8 cellular contexts compared by ENCODE assay signal in the genomic region with DNA sequence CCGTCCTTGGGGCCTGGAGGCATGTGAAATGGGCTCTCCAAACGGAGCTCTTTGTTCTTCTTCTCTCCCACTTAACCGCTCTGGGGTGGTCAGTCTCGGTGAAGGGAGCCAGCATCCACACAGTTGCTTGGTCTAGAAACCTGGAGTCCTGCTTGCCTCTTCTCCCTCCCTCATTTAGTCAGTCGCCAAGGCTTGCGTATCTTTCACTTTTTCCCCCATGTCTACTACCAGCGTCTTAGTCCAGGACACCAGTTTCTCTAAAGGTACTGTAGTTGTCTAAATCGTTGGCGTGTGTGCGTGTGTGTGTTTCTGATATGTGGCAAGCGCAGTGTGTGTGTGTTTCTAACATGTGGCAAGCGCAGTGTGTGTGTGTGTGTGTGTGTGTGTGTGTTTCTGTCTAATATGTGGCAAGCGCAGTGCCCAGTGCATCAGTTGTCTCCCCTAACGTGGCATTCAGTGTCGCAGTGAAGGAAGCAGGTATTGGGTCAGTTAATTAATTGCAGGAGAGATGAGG. TPM values are rescaled to one million over a fixed set of nuclear protein-coding genes. Genes with fewer than 3 reads are reported as not detected.
DNase-seq lines count a peak whose midpoint lies in the region; ATAC-seq lines count a peak whose summit lies in the region.

No MANE protein-coding gene starts in this region.

- H2AK5ac ChIP-seq in neuronal stem cell (ENCODE audit: low read depth, low read length): peak overlapping the region; percentile 92

- H3K18ac ChIP-seq in neuronal stem cell (ENCODE audit: low read length): peak overlapping the region; percentile 97

- H2BK15ac ChIP-seq in neuronal stem cell (ENCODE audit: low read length): no peak overlapping the region

- H3K36me3 Mint-ChIP-seq in activated CD4-positive, alpha-beta T cell treated with anti-CD3 and anti-CD28 coated beads, Interleukin-2, amount 10 ng/mL, durations not matched to agents 24 days and 14 days (ENCODE audit: low read depth): peaks cover 29% of the 10 kb centered on the region
- H3K36me3 Mint-ChIP-seq in T-helper 2 cell treated with Interferon-gamma antibody and Interleukin-4, amounts not matched to agents 5 μg/mL and 100 μg/mL, for 36 hours (ENCODE audit: low read depth): peaks cover 39% of the 10 kb centered on the region

- H3K4me3 ChIP-seq in esophagus (ENCODE audit: low read depth in 1 of 2, low read length in 2 of 2) (peak overlapping the region; percentile 90 to 92), neuronal stem cell (ENCODE audit: low read length in 2 of 2) (peak overlapping the region; percentile 64 to 93)

- H3K27me3 ChIP-seq in esophagus (ENCODE audit: control insufficient read depth in 1 of 2, insufficient read depth in 2 of 2, low read length in 2 of 2): no peaks in the 10 kb centered on the region
- no peaks in the 10 kb centered on the region for H3K27me3 ChIP-seq in neuronal stem cell (ENCODE audit: control insufficient read depth in 3 of 3, insufficient read depth in 3 of 3, low read depth in 1 of 3, low read length in 3 of 3)

- intact Hi-C loops in activated CD4-positive, alpha-beta T cell treated with anti-CD3 and anti-CD28 coated beads, Interleukin-2, amount 10 ng/mL, durations not matched to agents 24 days and 14 days (cut with micrococcal nuclease): loop anchor here (5.0 kb wide), 1 partner anchor 241 kb away; no protein-coding TSS in a partner anchor

- H3K4me2 ChIP-seq in neuronal stem cell (ENCODE audit: insufficient read depth, low read length, poor library complexity, severe bottlenecking): peak overlapping the region; percentile 89

- peak overlapping the region; percentile 45 for H3K23ac ChIP-seq in neuronal stem cell (ENCODE audit: low read depth, low read length, poor library complexity)

- peak overlapping the region; percentile 17 for H4K8ac ChIP-seq in neuronal stem cell (ENCODE audit: low read depth, low read length)

- 1% methylated on average over 15 of the region's 15 CpGs for WGBS in esophagus, 2 donors
- WGBS in neuronal stem cell (ENCODE audit: extremely low coverage in 2 of 2, insufficient read length in 2 of 2, insufficient replicate concordance in 1 of 2), 2 donors: no CpG with 5 or more reads among the region's 15 CpGs

- peaks cover 4% of the 10 kb centered on the region for H3K27me3 Mint-ChIP-seq in activated CD4-positive, alpha-beta T cell treated with anti-CD3 and anti-CD28 coated beads, Interleukin-2, amount 10 ng/mL, durations not matched to agents 24 days and 14 days
- H3K27me3 Mint-ChIP-seq in T-helper 2 cell treated with Interferon-gamma antibody and Interleukin-4, amounts not matched to agents 5 μg/mL and 100 μg/mL, for 36 hours (ENCODE audit: low read depth): no peaks in the 10 kb centered on the region

- H2AFZ ChIP-seq in neuronal stem cell (ENCODE audit: low read length): peak overlapping the region; percentile 79

- peaks cover 49% of the 10 kb centered on the region for H3K4me1 Mint-ChIP-seq in activated CD4-positive, alpha-beta T cell treated with anti-CD3 and anti-CD28 coated beads, Interleukin-2, amount 10 ng/mL, durations not matched to agents 24 days and 14 days
- H3K4me1 Mint-ChIP-seq in T-helper 2 cell treated with Interferon-gamma antibody and Interleukin-4, amounts not matched to agents 5 μg/mL and 100 μg/mL, for 36 hours (ENCODE audit: low read depth): peaks cover 48% of the 10 kb centered on the region

- peaks cover 8% of the 10 kb centered on the region for H3K79me1 ChIP-seq in neuronal stem cell (ENCODE audit: low read depth, low read length)

- H3K36me3 ChIP-seq in esophagus (ENCODE audit: control insufficient read depth in 2 of 2, insufficient read depth in 2 of 2, low read length in 1 of 2) (peaks cover 0 to 2% of the 10 kb centered on the region in 2 donors), neuronal stem cell (replicated peaks in 1 of 2; ENCODE audit: control insufficient read depth in 2 of 2, insufficient read depth in 2 of 2, low read length in 2 of 2) (peaks cover 0 to 28% of the 10 kb centered on the region in 2 donors)

- peak overlapping the region; percentile 83 for H3K14ac ChIP-seq in neuronal stem cell (ENCODE audit: low read length)

- H3K4me1 ChIP-seq in esophagus (ENCODE audit: control insufficient read depth in 2 of 2, insufficient read depth in 2 of 2, low read length in 1 of 2) (peaks cover 1 to 3% of the 10 kb centered on the region in 2 donors), neuronal stem cell (ENCODE audit: control insufficient read depth in 2 of 2, insufficient read depth in 1 of 2, low read depth in 1 of 2, low read length in 2 of 2) (peaks cover 8 to 23% of the 10 kb centered on the region in 2 donors)

- peak; percentile 74 for DNase-seq in activated CD4-positive, alpha-beta T cell treated with anti-CD3 and anti-CD28 coated beads, Interleukin-2, amount 10 ng/mL, durations not matched to agents 24 days and 14 days
- DNase-seq in activated CD4-positive, alpha-beta T cell treated with anti-CD3 and anti-CD28 coated beads for 1 hour: no peak
- no peak for DNase-seq in T-helper 2 cell treated with Interferon-gamma antibody and Interleukin-4, amounts not matched to agents 5 μg/mL and 100 μg/mL, for 36 hours (ENCODE audit: low spot score)
- no peak for DNase-seq in neuronal stem cell (ENCODE audit: low spot score)
- no peak for DNase-seq in SKM-1 (lab: John Stamatoyannopoulos, UW; ENCODE audit: unreplicated experiment)
- DNase-seq in SHP77 treated with DMSO at 0.1 percent for 48 hours (lab: John Stamatoyannopoulos, UW): no peak

- H2BK12ac ChIP-seq in neuronal stem cell (ENCODE audit: low read length): no peak overlapping the region

- no peak overlapping the region for H3K4ac ChIP-seq in neuronal stem cell (ENCODE audit: low read length)

- H3K27ac ChIP-seq in esophagus (ENCODE audit: low read depth in 2 of 2, low read length in 1 of 2) (peak overlapping the region; percentile 87 to 92), neuronal stem cell (replicated peaks; ENCODE audit: low read length) (no peak overlapping the region)

- no peak overlapping the region for H4K91ac ChIP-seq in neuronal stem cell (ENCODE audit: low read depth, low read length, poor library complexity)

- no peak overlapping the region for H2BK120ac ChIP-seq in neuronal stem cell (ENCODE audit: low read depth, low read length)

- no peaks in the 10 kb centered on the region for H3K9me3 ChIP-seq in esophagus (ENCODE audit: control insufficient read depth in 2 of 2, insufficient read depth in 1 of 2, low read depth in 1 of 2, low read length in 1 of 2)
- no peaks in the 10 kb centered on the region for H3K9me3 ChIP-seq in neuronal stem cell (replicated peaks in 1 of 2; ENCODE audit: control insufficient read depth in 2 of 2, insufficient read depth in 1 of 2, low read depth in 1 of 2, low read length in 2 of 2)

- peak overlapping the region; percentile 98 for H3K4me3 Mint-ChIP-seq in activated CD4-positive, alpha-beta T cell treated with anti-CD3 and anti-CD28 coated beads, Interleukin-2, amount 10 ng/mL, durations not matched to agents 24 days and 14 days
- H3K4me3 Mint-ChIP-seq in T-helper 2 cell treated with Interferon-gamma antibody and Interleukin-4, amounts not matched to agents 5 μg/mL and 100 μg/mL, for 36 hours: peak overlapping the region; percentile 95

- H3K27ac Mint-ChIP-seq in activated CD4-positive, alpha-beta T cell treated with anti-CD3 and anti-CD28 coated beads, Interleukin-2, amount 10 ng/mL, durations not matched to agents 24 days and 14 days: peak overlapping the region; percentile 99
- H3K27ac Mint-ChIP-seq in T-helper 2 cell treated with Interferon-gamma antibody and Interleukin-4, amounts not matched to agents 5 μg/mL and 100 μg/mL, for 36 hours: peak overlapping the region; percentile 95

- no peak for ATAC-seq in HG03457 (IDR thresholded peaks at IDR 0.05; ENCODE audit: unreplicated experiment)

- H3K9ac ChIP-seq in neuronal stem cell (ENCODE audit: low read depth, low read length, poor library complexity): peak overlapping the region; percentile 97

- peak overlapping the region; percentile 54 for H2BK5ac ChIP-seq in neuronal stem cell (ENCODE audit: low read length)

- H3K9me3 Mint-ChIP-seq in activated CD4-positive, alpha-beta T cell treated with anti-CD3 and anti-CD28 coated beads, Interleukin-2, amount 10 ng/mL, durations not matched to agents 24 days and 14 days: no peaks in the 10 kb centered on the region
- H3K9me3 Mint-ChIP-seq in T-helper 2 cell treated with Interferon-gamma antibody and Interleukin-4, amounts not matched to agents 5 μg/mL and 100 μg/mL, for 36 hours: no peaks in the 10 kb centered on the region

RNA-seq across cellular contexts. Expression of a gene that starts 0.6 kb away (rescaled TPM):
- total RNA-seq in activated CD4-positive, alpha-beta T cell treated with anti-CD3 and anti-CD28 coated beads, Interleukin-2, amount 10 ng/mL, durations not matched to agents 24 days and 14 days: 46.7 and 47.1 TPM in 2 replicates
- 100 to 1,000 TPM; 127 to 145 TPM for polyA plus RNA-seq in esophagus
- polyA plus RNA-seq in neuronal stem cell (2013, experiment 1 of 2): 221 TPM
- 221 TPM for polyA plus RNA-seq in neuronal stem cell (2013, experiment 2 of 2)

RNA-seq across cellular contexts. Expression of a gene that starts 22.9 kb away (rescaled TPM):
- 24.6 and 27.2 TPM in 2 replicates for total RNA-seq in activated CD4-positive, alpha-beta T cell treated with anti-CD3 and anti-CD28 coated beads, Interleukin-2, amount 10 ng/mL, durations not matched to agents 24 days and 14 days
- 1 to 10 TPM; 1.6 to 2.5 TPM for polyA plus RNA-seq in esophagus
- 0.49 TPM for polyA plus RNA-seq in neuronal stem cell (2013, experiment 1 of 2)
- polyA plus RNA-seq in neuronal stem cell (2013, experiment 2 of 2): 0.47 TPM
